Comparison of ENCODE assay signal across 8 cellular contexts in genomic region chr1:19209990-19210771, GRCh38. TPM values are rescaled to one million over a fixed set of nuclear protein-coding genes. Genes with fewer than 3 reads are reported as not detected.
DNase-seq lines count a peak whose midpoint lies in the region; ATAC-seq and TF ChIP-seq lines count a peak whose summit lies in the region.

Gene UBR4, minus strand, starts transcription at chr1:19210266. Its CDS starts 18 bp downstream, at chr1:19210248.

- H3K27ac ChIP-seq in KMS-11 (peak within 1 kb of the TSS; percentile 88), Peyer's patch (peak within 1 kb of the TSS; percentile 90 to 97 (median 95)), esophagus muscularis mucosa (replicated peaks in 1 of 4) (peak within 1 kb of the TSS; percentile 90 to 98 (median 96))

- H3K36me3 ChIP-seq in KMS-11 (ENCODE audit: insufficient read depth) (no peaks in the 10 kb centered on the region), Peyer's patch (peaks cover 0 to 3% (median 0%) of the 10 kb centered on the region in 3 donors), esophagus muscularis mucosa (peaks cover 0 to 15% (median 13%) of the 10 kb centered on the region in 4 donors)

- peak within 1 kb of the TSS; percentile 92 to 95 for H3K4me3 Mint-ChIP-seq in activated T-cell treated with anti-CD3 and anti-CD28 coated beads, Interleukin-2, amount 50 U/mL, for 72 hours

- peaks cover 56% of the 10 kb centered on the region for H3K4me1 ChIP-seq in KMS-11 (ENCODE audit: low read depth, poor library complexity, severe bottlenecking)
- H3K4me1 ChIP-seq in Peyer's patch, result peaks cover 0 to 56% (median 5%) of the 10 kb centered on the region in 4 donors
- H3K4me1 ChIP-seq in esophagus muscularis mucosa, result peaks cover 55 to 64% (median 60%) of the 10 kb centered on the region in 4 donors

- H3K36me3 Mint-ChIP-seq in activated T-cell treated with anti-CD3 and anti-CD28 coated beads, Interleukin-2, amount 50 U/mL, for 72 hours (ENCODE audit: insufficient read depth in 2 of 2), result peaks cover 6 to 8% of the 10 kb centered on the region in 2 donors

- ATAC-seq in GM21737 (IDR thresholded peaks at IDR 0.05; ENCODE audit: unreplicated experiment), result peak; percentile 80
- ATAC-seq in activated T-cell treated with anti-CD3 and anti-CD28 coated beads, Interleukin-2, amount 50 U/mL, for 72 hours (replicated peaks in 1 of 2), result peak; percentile 88

- H3K4me3 ChIP-seq in KMS-11 (IDR thresholded peaks at IDR 0.05; ENCODE audit: insufficient read depth, low read depth, low read length) (peak within 1 kb of the TSS; percentile 93), Peyer's patch (peak within 1 kb of the TSS; percentile 82 to 96 (median 89)), esophagus muscularis mucosa (peak within 1 kb of the TSS; percentile 74 to 98 (median 88))

- no peaks in the 10 kb centered on the region for H3K9me3 Mint-ChIP-seq in activated T-cell treated with anti-CD3 and anti-CD28 coated beads, Interleukin-2, amount 50 U/mL, for 72 hours

- peak within 1 kb of the TSS; percentile 99 for H3K4me2 ChIP-seq in KMS-11

- TF ChIP-seq POLR2A in Peyer's patch (IDR thresholded peaks at IDR 0.05), result peak; percentile 84 to 95
- TF ChIP-seq POLR2A in esophagus muscularis mucosa (IDR thresholded peaks at IDR 0.05; ENCODE audit: low read depth), result peak; percentile 89

- intact Hi-C loops in esophagus muscularis mucosa (cut with DNase I), result loop anchor here (5.0 kb wide), 1 partner anchor 32 kb away; no protein-coding TSS in a partner anchor

- H2AFZ ChIP-seq in KMS-11 (ENCODE audit: low read depth), result peak within 1 kb of the TSS; percentile 70

- peaks cover 15% of the 10 kb centered on the region for H4K20me1 ChIP-seq in KMS-11 (ENCODE audit: insufficient read depth)

- H3K4me1 Mint-ChIP-seq in activated T-cell treated with anti-CD3 and anti-CD28 coated beads, Interleukin-2, amount 50 U/mL, for 72 hours (ENCODE audit: low read depth), result peaks cover 77% of the 10 kb centered on the region

- H3K9ac ChIP-seq in KMS-11, result peak within 1 kb of the TSS; percentile 86

- peak within 1 kb of the TSS; percentile 94 for H3K27ac Mint-ChIP-seq in activated T-cell treated with anti-CD3 and anti-CD28 coated beads, Interleukin-2, amount 50 U/mL, for 72 hours

- TF ChIP-seq EP300 in esophagus muscularis mucosa (IDR thresholded peaks at IDR 0.05), result no peak

- no peaks in the 10 kb centered on the region for H3K27me3 Mint-ChIP-seq in activated T-cell treated with anti-CD3 and anti-CD28 coated beads, Interleukin-2, amount 50 U/mL, for 72 hours (ENCODE audit: low read depth)

- H3K27me3 ChIP-seq in KMS-11 (ENCODE audit: insufficient read depth, low read depth) (no peaks in the 10 kb centered on the region), Peyer's patch (no peaks in the 10 kb centered on the region), esophagus muscularis mucosa (no peaks in the 10 kb centered on the region)

- DNase-seq in DMS53 treated with DMSO at 0.1 percent for 48 hours (lab: John Stamatoyannopoulos, UW; ENCODE audit: unreplicated experiment), result peak; percentile 98
- DNase-seq in Peyer's patch, result peak; percentile 94 to 98 (median 97)
- DNase-seq in activated T-cell treated with anti-CD3 and anti-CD28 coated beads, Interleukin-2, amount 50 U/mL, for 72 hours, result peak; percentile 97 to 98
- DNase-seq in esophagus muscularis mucosa (ENCODE audit: extremely low spot score), result peak; percentile 98
- peak; percentile 96 for DNase-seq in myocyte (ENCODE audit: low read depth)
- peak; percentile 93 to 96 for DNase-seq in stimulated activated CD8-positive, alpha-beta memory T cell treated with anti-CD3 and anti-CD28 coated beads, Interleukin-7, amount 100 ng/mL, for 48 hours (ENCODE audit: extremely low read depth in 1 of 2, low read depth in 1 of 2)

- no peaks in the 10 kb centered on the region for H3K9me3 ChIP-seq in Peyer's patch
- H3K9me3 ChIP-seq in esophagus muscularis mucosa, result no peaks in the 10 kb centered on the region

- H3K79me2 ChIP-seq in KMS-11 (ENCODE audit: insufficient read depth, low read depth), result peaks cover 95% of the 10 kb centered on the region

- WGBS in esophagus muscularis mucosa, result under 1% methylated on average over 32 of the region's 80 CpGs

- TF ChIP-seq CTCF in KMS-11 (conservative IDR thresholded peaks at IDR 0.05; ENCODE audit: low read depth, low read length), result no peak
- TF ChIP-seq CTCF in Peyer's patch (IDR thresholded peaks at IDR 0.05), result peak in 2 of 6 experiments; percentile 14 to 17
- TF ChIP-seq CTCF in esophagus muscularis mucosa (IDR thresholded peaks at IDR 0.05), result peak in 1 of 3 experiments; percentile 6

RNA-seq across cellular contexts. Expression of gene UBR4, which starts in this region (rescaled TPM):
- total RNA-seq in Peyer's patch, result 100 to 1,000 TPM; 193 to 292 (median 229) TPM
- 100 to 1,000 TPM; 208 to 215 TPM for total RNA-seq in activated T-cell treated with anti-CD3 and anti-CD28 coated beads, Interleukin-2, amount 50 U/mL, for 72 hours
- 100 to 1,000 TPM; 132 to 268 (median 170) TPM for total RNA-seq in esophagus muscularis mucosa
- 78.9 and 79.8 TPM in 2 replicates for total RNA-seq in myocyte
- 114 TPM for polyA plus RNA-seq in myocyte (2012)

Comparison
In these comparisons a context has a peak if more than half of its experiments do, and no peak if none do; other contexts are left out.
1. Peak in every context shown above with its lines: DNase-seq, ATAC-seq, H3K4me3 ChIP-seq and H3K27ac ChIP-seq.